ENCODE assay signal across 30 cellular contexts in the genomic region with DNA sequence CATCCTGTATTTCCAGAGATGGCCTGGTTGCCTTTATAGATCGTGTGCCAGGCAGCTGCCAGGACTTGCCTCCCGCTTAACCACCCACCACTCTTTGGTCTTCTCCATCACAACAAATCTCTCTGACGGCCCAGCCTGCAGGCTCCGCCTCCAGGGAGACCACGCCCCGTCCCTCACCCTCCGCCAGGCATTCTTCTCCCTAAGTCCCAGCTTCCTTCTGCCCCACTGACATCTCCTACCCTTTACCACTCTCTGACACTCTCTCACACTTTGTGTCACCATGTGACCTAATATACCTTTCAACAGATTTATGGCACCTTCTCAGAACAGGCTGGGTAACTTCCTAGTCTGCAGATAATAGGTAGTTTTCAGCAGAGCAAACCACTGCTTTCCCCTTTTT.
DNase-seq lines count a peak whose midpoint lies in the region; TF ChIP-seq lines count a peak whose summit lies in the region.
"Had no signal": no experiment of that assay in that cellular context is flagged by ENCODE, and none has a peak within 500 bp of the region (broad histone marks: within the 10 kb centered on the region; RNA-seq: fewer than 3 reads in every experiment).

No MANE protein-coding gene starts in this region.

- peaks cover 2% of the 10 kb centered on the region for H3K27me3 Mint-ChIP-seq in activated T-helper 1 cell treated with anti-CD3 and anti-CD28 coated beads, Interleukin-12 subunit alpha, Interleukin-12 subunit beta, Interleukin-2, Interleukin-4 antibody, amounts not matched to agents 30 ng/mL and 10 ng/mL and 1 ng/mL, durations not matched to agents 14 hours and 24 hours and 36 hours (ENCODE audit: insufficient read depth)
- H3K27me3 Mint-ChIP-seq in neural progenitor cell (ENCODE audit: insufficient read depth, low read depth), result no peaks in the 10 kb centered on the region
- H3K27me3 Mint-ChIP-seq: activated naive CD8-positive, alpha-beta T cell; B cell had no signal

- peak; percentile 68 for DNase-seq in H7
- DNase-seq in activated T-helper 1 cell treated with anti-CD3 and anti-CD28 coated beads, Interleukin-12 subunit alpha, Interleukin-12 subunit beta, Interleukin-2, Interleukin-4 antibody, amounts not matched to agents 30 ng/mL and 10 ng/mL and 1 ng/mL, durations not matched to agents 14 hours and 24 hours and 36 hours (ENCODE audit: low spot score), result no peak
- peak; percentile 40 for DNase-seq in iPS DF 19.7 (ENCODE audit: low read depth, low spot score)
- DNase-seq in neural progenitor cell (ENCODE audit: low spot score), result peak; percentile 31
- no peak for DNase-seq in mammary epithelial cell
- DNase-seq in activated naive CD4-positive, alpha-beta T cell treated with anti-CD3 and anti-CD28 coated beads, Interleukin-2, amount 50 U/mL, for 16 hours, result no peak
- DNase-seq in Kasumi-1 (lab: John Stamatoyannopoulos, UW), result no peak
- DNase-seq: activated CD4-positive, alpha-beta T cell treated with anti-CD3 and anti-CD28 coated beads for 48 hours; activated CD8-positive, alpha-beta memory T cell treated with anti-CD3 and anti-CD28 coated beads for 24 hours; activated effector memory CD4-positive, alpha-beta T cell treated with Interleukin-2 at 50 U/mL for 16 hours; activated T-cell treated with anti-CD3 and anti-CD28 coated beads for 4 hours; anterior cingulate cortex; CD8-positive, alpha-beta T cell; left cardiac atrium; MV-4-11; NCI-H146; NCI-H2107; NCI-H774; retina; SIG-M5; small intestine; stimulated activated naive CD4-positive, alpha-beta T cell; SW 1271; T1000; WERI-Rb-1 had no signal

- CTCF ChIA-PET in mammary epithelial cell (lab: Charles Lee; ENCODE audit: low non-redundant PET), result no interaction called here

- no peaks in the 10 kb centered on the region for H3F3A ChIP-seq in neural progenitor cell (ENCODE audit: low read depth)

- 41% methylated on average over 3 of the region's 7 CpGs for WGBS in mammary epithelial cell (ENCODE audit: low coverage, missing lambda C conversion rate)

- dilution Hi-C loops in mammary epithelial cell (cut with HindIII; ENCODE audit: low sequenced_read_pairs), result no loop called here

- no peaks in the 10 kb centered on the region for H3K36me3 Mint-ChIP-seq in activated T-helper 1 cell treated with anti-CD3 and anti-CD28 coated beads, Interleukin-12 subunit alpha, Interleukin-12 subunit beta, Interleukin-2, Interleukin-4 antibody, amounts not matched to agents 30 ng/mL and 10 ng/mL and 1 ng/mL, durations not matched to agents 14 hours and 24 hours and 36 hours (ENCODE audit: low read depth)
- H3K36me3 Mint-ChIP-seq in neural progenitor cell, result no peaks in the 10 kb centered on the region

- no peak overlapping the region for H3K4me3 Mint-ChIP-seq in activated T-helper 1 cell treated with anti-CD3 and anti-CD28 coated beads, Interleukin-12 subunit alpha, Interleukin-12 subunit beta, Interleukin-2, Interleukin-4 antibody, amounts not matched to agents 30 ng/mL and 10 ng/mL and 1 ng/mL, durations not matched to agents 14 hours and 24 hours and 36 hours
- H3K4me3 Mint-ChIP-seq in neural progenitor cell, result no peak overlapping the region
- H3K4me3 Mint-ChIP-seq: activated naive CD8-positive, alpha-beta T cell; B cell; CD8-positive, alpha-beta T cell had no signal

- in situ Hi-C loops in mammary epithelial cell (cut with MboI; ENCODE audit: low sequenced_read_pairs in 2 of 2), result no loop called here

- intact Hi-C loops in activated T-helper 1 cell treated with anti-CD3 and anti-CD28 coated beads, Interleukin-12 subunit alpha, Interleukin-12 subunit beta, Interleukin-2, Interleukin-4 antibody, amounts not matched to agents 30 ng/mL and 10 ng/mL and 1 ng/mL, durations not matched to agents 14 hours and 24 hours and 36 hours (cut with micrococcal nuclease), result no loop called here
- intact Hi-C loops in mammary epithelial cell (cut with micrococcal nuclease), result no loop called here

- peak overlapping the region; percentile 9 for H3K27ac Mint-ChIP-seq in activated T-helper 1 cell treated with anti-CD3 and anti-CD28 coated beads, Interleukin-12 subunit alpha, Interleukin-12 subunit beta, Interleukin-2, Interleukin-4 antibody, amounts not matched to agents 30 ng/mL and 10 ng/mL and 1 ng/mL, durations not matched to agents 14 hours and 24 hours and 36 hours
- no peak overlapping the region for H3K27ac Mint-ChIP-seq in neural progenitor cell
- H3K27ac Mint-ChIP-seq: activated naive CD8-positive, alpha-beta T cell; B cell; CD8-positive, alpha-beta T cell had no signal

- H3K4me3 ChIP-seq in H7 (ENCODE audit: insufficient read depth, low read depth, low read length) (no peak overlapping the region), neural progenitor cell (no peak overlapping the region), mammary epithelial cell (replicated peaks in 1 of 3; ENCODE audit: insufficient read depth in 1 of 3, low read depth in 2 of 3, low read length in 3 of 3) (no peak overlapping the region)
- H3K4me3 ChIP-seq: HAP-1, thoracic aorta had no signal

- H3K27me3 ChIP-seq in H7 (ENCODE audit: control insufficient read depth, insufficient read depth, low read length) (no peaks in the 10 kb centered on the region), neural progenitor cell (no peaks in the 10 kb centered on the region), mammary epithelial cell (ENCODE audit: insufficient read depth, low read length) (no peaks in the 10 kb centered on the region)

- no peaks in the 10 kb centered on the region for H3K79me2 ChIP-seq in neural progenitor cell (ENCODE audit: low read depth)
- H3K79me2 ChIP-seq in mammary epithelial cell (ENCODE audit: insufficient read depth, low read length), result no peaks in the 10 kb centered on the region
- H3K79me2 ChIP-seq: parathyroid adenoma had no signal

- H3K4me1 Mint-ChIP-seq in activated T-helper 1 cell treated with anti-CD3 and anti-CD28 coated beads, Interleukin-12 subunit alpha, Interleukin-12 subunit beta, Interleukin-2, Interleukin-4 antibody, amounts not matched to agents 30 ng/mL and 10 ng/mL and 1 ng/mL, durations not matched to agents 14 hours and 24 hours and 36 hours (ENCODE audit: low read depth), result no peaks in the 10 kb centered on the region
- no peaks in the 10 kb centered on the region for H3K4me1 Mint-ChIP-seq in neural progenitor cell
- H3K4me1 Mint-ChIP-seq: B cell had no signal

- H2AFZ ChIP-seq in neural progenitor cell (replicated peaks) (no peak overlapping the region), mammary epithelial cell (ENCODE audit: low read depth, low read length) (no peak overlapping the region)
- H2AFZ ChIP-seq: parathyroid adenoma had no signal

- no peak for TF ChIP-seq CTCF in neural progenitor cell (IDR thresholded peaks at IDR 0.05)
- TF ChIP-seq CTCF in mammary epithelial cell (conservative IDR thresholded peaks at IDR 0.05 in 1 of 2, IDR thresholded peaks at IDR 0.05 in 1 of 2; ENCODE audit: extremely low read depth in 1 of 2, insufficient read depth in 1 of 2, low read depth in 1 of 2, low read length in 2 of 2), result no peak

- H3K4me2 ChIP-seq in neural progenitor cell (no peak overlapping the region), mammary epithelial cell (ENCODE audit: insufficient read depth, low read depth, low read length) (no peak overlapping the region)

- H3K9ac ChIP-seq in neural progenitor cell (no peak overlapping the region), mammary epithelial cell (ENCODE audit: insufficient read depth, low read length) (no peak overlapping the region)
- H3K9ac ChIP-seq: parathyroid adenoma had no signal

- H3K9me3 Mint-ChIP-seq in activated T-helper 1 cell treated with anti-CD3 and anti-CD28 coated beads, Interleukin-12 subunit alpha, Interleukin-12 subunit beta, Interleukin-2, Interleukin-4 antibody, amounts not matched to agents 30 ng/mL and 10 ng/mL and 1 ng/mL, durations not matched to agents 14 hours and 24 hours and 36 hours, result no peaks in the 10 kb centered on the region
- H3K9me3 Mint-ChIP-seq in neural progenitor cell, result no peaks in the 10 kb centered on the region
- H3K9me3 Mint-ChIP-seq: CD8-positive, alpha-beta T cell had no signal

- H3K36me3 ChIP-seq in H7 (replicated peaks; ENCODE audit: control insufficient read depth, insufficient read depth, low read length) (no peaks in the 10 kb centered on the region), neural progenitor cell (no peaks in the 10 kb centered on the region), mammary epithelial cell (ENCODE audit: insufficient read depth, low read length) (no peaks in the 10 kb centered on the region)
- H3K36me3 ChIP-seq: HAP-1, WERI-Rb-1 had no signal

- H3K27ac ChIP-seq in neural progenitor cell (no peak overlapping the region), mammary epithelial cell (ENCODE audit: insufficient read depth, low read depth, low read length) (no peak overlapping the region)
- H3K27ac ChIP-seq: parathyroid adenoma, thoracic aorta, WERI-Rb-1 had no signal

- BruUV-seq in mammary epithelial cell (replicated peaks; lab: Mats Ljungman, UMichigan), result no TSS peak

- H4K20me1 ChIP-seq in neural progenitor cell (ENCODE audit: low read depth) (no peaks in the 10 kb centered on the region), mammary epithelial cell (ENCODE audit: insufficient read depth, low read length) (no peaks in the 10 kb centered on the region)

- H3K4me1 ChIP-seq in neural progenitor cell (no peaks in the 10 kb centered on the region), mammary epithelial cell (ENCODE audit: insufficient read depth, low read length) (no peaks in the 10 kb centered on the region)
- H3K4me1 ChIP-seq: HAP-1, parathyroid adenoma had no signal

- H3K9me3 ChIP-seq in neural progenitor cell (ENCODE audit: low read depth) (no peaks in the 10 kb centered on the region), mammary epithelial cell (replicated peaks; ENCODE audit: insufficient read depth, low read length) (no peaks in the 10 kb centered on the region)
- H3K9me3 ChIP-seq: HAP-1, thoracic aorta had no signal

Comparison
In these comparisons a context has a peak if more than half of its experiments do, and no peak if none do; other contexts are left out.
1. DNase-seq: peak in H7 (single experiment), iPS DF 19.7 (single experiment) and neural progenitor cell (single experiment); none in activated T-helper 1 cell treated with anti-CD3 and anti-CD28 coated beads, Interleukin-12 subunit alpha, Interleukin-12 subunit beta, Interleukin-2, Interleukin-4 antibody, amounts not matched to agents 30 ng/mL and 10 ng/mL and 1 ng/mL, durations not matched to agents 14 hours and 24 hours and 36 hours (single experiment), mammary epithelial cell (single experiment), activated naive CD4-positive, alpha-beta T cell treated with anti-CD3 and anti-CD28 coated beads, Interleukin-2, amount 50 U/mL, for 16 hours (single experiment) and Kasumi-1 (0 of 2).